Comparison of ENCODE assay signal across 14 cellular contexts in the genomic region with DNA sequence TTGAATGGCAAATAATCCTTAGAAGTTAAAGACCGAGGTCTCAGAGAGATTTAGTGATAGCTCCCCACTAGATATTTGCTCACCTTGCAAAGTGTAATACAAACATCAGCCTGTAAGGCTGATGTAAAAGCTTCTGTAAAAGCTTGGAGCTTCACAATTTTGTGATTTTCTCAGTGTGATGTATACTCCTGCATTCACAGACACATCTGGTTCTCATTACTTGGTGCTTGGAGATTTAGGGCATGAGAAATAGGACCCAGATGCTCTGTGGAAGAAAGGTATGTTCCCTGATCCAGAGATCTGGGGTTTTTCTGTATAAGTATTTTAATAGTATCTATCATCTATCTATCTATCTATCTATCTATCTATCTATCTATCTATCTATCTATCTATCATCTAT.
DNase-seq lines count a peak whose midpoint lies in the region; ATAC-seq and TF ChIP-seq lines count a peak whose summit lies in the region.
"Had no signal": no experiment of that assay in that cellular context is flagged by ENCODE, and none has a peak within 500 bp of the region (broad histone marks: within the 10 kb centered on the region; RNA-seq: fewer than 3 reads in every experiment).

No MANE protein-coding gene starts in this region.

- H4K20me1 ChIP-seq in OCI-LY1 (ENCODE audit: insufficient read depth, low read length) = no peaks in the 10 kb centered on the region
- H4K20me1 ChIP-seq: BLaER1 treated with 17β-estradiol and CSF1 and Interleukin-3, amounts not matched to agents 10 nM and 100 nM had no signal

- H3F3A ChIP-seq in OCI-LY1 (ENCODE audit: insufficient read depth, low read length) = no peaks in the 10 kb centered on the region

- peak; percentile 52 for DNase-seq in dedifferentiated amniotic fluid mesenchymal stem cell (ENCODE audit: extremely low spot score)
- DNase-seq in left cardiac atrium = no peak
- DNase-seq in stimulated activated CD4-positive, alpha-beta T cell treated with anti-CD3 and anti-CD28 coated beads, Interleukin-1b, Interleukin-23, amount 100 ng/mL, for 48 hours = no peak
- DNase-seq: 8988T; Calu3; CD8-positive, alpha-beta T cell; DMS79 treated with DMSO at 0.1 percent for 48 hours; GF-D8; H9 had no signal

- intact Hi-C loops in left cardiac atrium (cut with DNase I) = no loop called here

- no peak overlapping the region for H3K4me3 ChIP-seq in OCI-LY1 (ENCODE audit: low read depth, low read length, poor library complexity, severe bottlenecking)
- H3K4me3 ChIP-seq: BLaER1 treated with 17β-estradiol and CSF1 and Interleukin-3, amounts not matched to agents 10 nM and 100 nM had no signal

- H3K9me3 ChIP-seq in OCI-LY1 (ENCODE audit: low read length) = no peaks in the 10 kb centered on the region
- H3K9me3 ChIP-seq: BLaER1 treated with 17β-estradiol and CSF1 and Interleukin-3, amounts not matched to agents 10 nM and 100 nM had no signal

- ATAC-seq in SK-N-SH treated with all-trans-retinoic acid at 6 μM for 48 hours (no peak), left cardiac atrium (no peak), HG02588 (IDR thresholded peaks at IDR 0.05; ENCODE audit: unreplicated experiment) (no peak), HG03025 (IDR thresholded peaks at IDR 0.05; ENCODE audit: low FRiP score, unreplicated experiment) (no peak)
- ATAC-seq: CD8-positive, alpha-beta T cell had no signal

- H3K27ac ChIP-seq in OCI-LY1 (ENCODE audit: low read depth, low read length, poor library complexity, severe bottlenecking) = no peak overlapping the region
- H3K27ac ChIP-seq: BLaER1 treated with 17β-estradiol and CSF1 and Interleukin-3, amounts not matched to agents 10 nM and 100 nM had no signal

- no peaks in the 10 kb centered on the region for H3K9me2 ChIP-seq in OCI-LY1 (ENCODE audit: low read depth, low read length)

- H3K79me2 ChIP-seq in OCI-LY1 (ENCODE audit: insufficient read depth, low read length) = no peaks in the 10 kb centered on the region

- H3K27me3 ChIP-seq in OCI-LY1 (ENCODE audit: insufficient read depth, low read length) = no peaks in the 10 kb centered on the region
- H3K27me3 ChIP-seq: BLaER1 treated with 17β-estradiol and CSF1 and Interleukin-3, amounts not matched to agents 10 nM and 100 nM had no signal

- no peak overlapping the region for H3K9ac ChIP-seq in OCI-LY1 (ENCODE audit: low read length)
- H3K9ac ChIP-seq: BLaER1 treated with 17β-estradiol and CSF1 and Interleukin-3, amounts not matched to agents 10 nM and 100 nM had no signal

- no peaks in the 10 kb centered on the region for H3K36me3 ChIP-seq in OCI-LY1 (ENCODE audit: insufficient read depth, low read length)
- H3K36me3 ChIP-seq: BLaER1 treated with 17β-estradiol and CSF1 and Interleukin-3, amounts not matched to agents 10 nM and 100 nM had no signal

- no peak for TF ChIP-seq CTCF in OCI-LY1 (IDR thresholded peaks at IDR 0.05; ENCODE audit: low read length)

- H2AFZ ChIP-seq in OCI-LY1 (ENCODE audit: low read length) = peak overlapping the region; percentile 69; the same call in 1 of the 2 replicates

- H3K4me2 ChIP-seq in OCI-LY1 (ENCODE audit: low read length) = no peak overlapping the region
- H3K4me2 ChIP-seq: BLaER1 treated with 17β-estradiol and CSF1 and Interleukin-3, amounts not matched to agents 10 nM and 100 nM had no signal

- H3K4me1 ChIP-seq in OCI-LY1 (ENCODE audit: insufficient read depth, low read length, severe bottlenecking) = no peaks in the 10 kb centered on the region
- H3K4me1 ChIP-seq: BLaER1 treated with 17β-estradiol and CSF1 and Interleukin-3, amounts not matched to agents 10 nM and 100 nM had no signal

TF ChIP-seq in SK-N-SH treated with all-trans-retinoic acid at 6 μM for 48 hours, 23 proteins besides CTCF, POLR2A, EP300 and RAD21:
- TF ChIP-seq TSHZ2 (CRISPR knock-in tag; IDR thresholded peaks at IDR 0.05) (no peak), BACH2 (CRISPR knock-in tag; IDR thresholded peaks at IDR 0.05; ENCODE audit: borderline replicate concordance) (no peak), TCF4 (CRISPR knock-in tag; IDR thresholded peaks at IDR 0.05; ENCODE audit: borderline replicate concordance) (peak; percentile 29; the same call in 1 of the 2 replicates), RARB (CRISPR knock-in tag; IDR thresholded peaks at IDR 0.05) (no peak)
